In genomic region chr12:72293701-72294100, GRCh38 we compare ENCODE assay signal across 30 cellular contexts. TPM values are rescaled to one million over a fixed set of nuclear protein-coding genes. Genes with fewer than 3 reads are reported as not detected.
"Had no signal": no experiment of that assay in that cellular context is flagged by ENCODE, and none has a peak within 500 bp of the region (broad histone marks: within the 10 kb centered on the region; RNA-seq: fewer than 3 reads in every experiment).

No MANE protein-coding gene starts in this region.

- H3K27ac ChIP-seq: brain microvascular endothelial cell, SJCRH30, SK-N-MC had no signal

- DNase-seq: activated CD4-positive, alpha-beta memory T cell treated with anti-CD3 and anti-CD28 coated beads for 36 hours; activated CD4-positive, alpha-beta T cell treated with anti-CD3 and anti-CD28 coated beads for 36 hours; activated CD4-positive, alpha-beta T cell treated with anti-CD3 and anti-CD28 coated beads, Interleukin-2, amount 50 U/mL, for 1 hour; activated CD8-positive, alpha-beta memory T cell treated with anti-CD3 and anti-CD28 coated beads, Interleukin-2, amount 50 U/mL, for 4 hours; activated naive CD4-positive, alpha-beta T cell; activated naive CD4-positive, alpha-beta T cell treated with anti-CD3 and anti-CD28 coated beads, Interleukin-2, amount 50 U/mL, for 16 hours; activated naive CD8-positive, alpha-beta T cell treated with anti-CD3 and anti-CD28 coated beads for 36 hours; activated T-cell treated with anti-CD3 and anti-CD28 coated beads for 4 hours; activated T-cell treated with anti-CD3 and anti-CD28 coated beads, Interleukin-2, amount 50 U/mL, for 4 hours; amniotic stem cell; aorta; brain microvascular endothelial cell; central memory CD4-positive, alpha-beta T cell; NCI-H1048; NCI-H1436 treated with DMSO at 0.1 percent for 48 hours; NCI-H1694 treated with DMSO at 0.1 percent for 48 hours; NCI-H2029; NCI-H345; NCI-H524 treated with DMSO at 0.1 percent for 48 hours; OCI-M1; SHP77 had no signal

- H3K27me3 ChIP-seq: brain microvascular endothelial cell, SJCRH30 had no signal

- ATAC-seq: activated CD4-positive, alpha-beta T cell treated with anti-CD3 and anti-CD28 coated beads for 36 hours; activated CD4-positive, CD25-positive, alpha-beta regulatory T cell treated with anti-CD3 and anti-CD28 coated beads, Interleukin-2, amount 50 U/mL, for 24 hours; activated T-cell treated with anti-CD3 and anti-CD28 coated beads, Interleukin-2, amount 50 U/mL, for 4 hours; K562; Panc1; WTC11 had no signal

- H3K4me3 ChIP-seq: K562, SJCRH30, SK-N-MC had no signal

- H3K9me3 ChIP-seq: SJCRH30 had no signal

- H3K36me3 ChIP-seq: brain microvascular endothelial cell, SJCRH30 had no signal

RNA-seq across cellular contexts. Expression of gene TRHDE, which starts 21.5 kb away (rescaled TPM):
- total RNA-seq: activated CD4-positive, alpha-beta memory T cell treated with anti-CD3 and anti-CD28 coated beads for 36 hours; activated CD4-positive, alpha-beta T cell treated with anti-CD3 and anti-CD28 coated beads for 36 hours; activated naive CD8-positive, alpha-beta T cell treated with anti-CD3 and anti-CD28 coated beads for 36 hours; activated T-cell treated with anti-CD3 and anti-CD28 coated beads, Interleukin-2, amount 50 U/mL, for 4 hours; activated T-helper 1 cell treated with anti-CD3 and anti-CD28 coated beads, Interleukin-12 subunit alpha, Interleukin-12 subunit beta, Interleukin-2, Interleukin-4 antibody, amounts not matched to agents 30 ng/mL and 10 ng/mL and 1 ng/mL, durations not matched to agents 14 hours and 24 hours and 36 hours; NCI-H460; T-helper 1 cell treated with Interleukin-12 subunit alpha and Interleukin-12 subunit beta and Interleukin-4 antibody, amounts not matched to agents 30 ng/mL and 1 ng/mL, for 36 hours had no signal
